Comparison of ENCODE assay signal across 24 cellular contexts in the genomic region with DNA sequence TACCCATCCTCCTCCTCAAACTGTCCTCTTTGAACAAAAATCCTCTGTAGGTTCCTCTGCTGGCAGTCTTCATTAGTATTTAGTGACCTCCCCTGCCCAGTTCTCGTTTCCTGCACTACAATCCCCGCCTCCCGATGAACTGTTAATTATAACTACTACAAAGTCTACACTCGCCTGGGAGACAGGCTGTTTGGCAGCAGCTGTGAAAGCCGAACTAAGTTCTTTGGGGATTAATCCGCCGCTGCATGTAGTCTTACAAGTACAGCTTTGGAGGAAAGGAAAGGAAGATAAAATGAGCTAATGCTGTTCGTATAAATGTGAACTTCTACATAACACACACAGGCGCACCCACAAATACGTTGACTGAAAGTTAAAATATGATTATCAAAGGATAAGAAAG.
DNase-seq lines count a peak whose midpoint lies in the region; FAIRE-seq and TF ChIP-seq lines count a peak whose summit lies in the region.
"Had no signal": no experiment of that assay in that cellular context is flagged by ENCODE, and none has a peak within 500 bp of the region (broad histone marks: within the 10 kb centered on the region; RNA-seq: fewer than 3 reads in every experiment).

No MANE protein-coding gene starts in this region.

- H3F3A ChIP-seq in smooth muscle cell (ENCODE audit: low read depth): peaks cover 9% of the 10 kb centered on the region

- no peak for FAIRE-seq in kidney (lab: Jason Lieb, UNC)
- FAIRE-seq: G401.6, GM19239, RCC 7860 had no signal

- no peaks in the 10 kb centered on the region for H3K36me3 ChIP-seq in WERI-Rb-1
- H3K36me3 ChIP-seq in hepatocyte (replicated peaks; ENCODE audit: insufficient read depth, low read depth): no peaks in the 10 kb centered on the region
- H3K36me3 ChIP-seq in smooth muscle cell (ENCODE audit: low read depth): no peaks in the 10 kb centered on the region
- H3K36me3 ChIP-seq in kidney (ENCODE audit: control insufficient read depth in 1 of 2, insufficient read depth in 2 of 2, low read length in 2 of 2): no peaks in the 10 kb centered on the region
- H3K36me3 ChIP-seq: BLaER1, SJSA1 had no signal

- no peaks in the 10 kb centered on the region for H3K79me2 ChIP-seq in hepatocyte
- no peaks in the 10 kb centered on the region for H3K79me2 ChIP-seq in smooth muscle cell (ENCODE audit: low read depth)

- no peaks in the 10 kb centered on the region for H3K27me3 ChIP-seq in WERI-Rb-1 (ENCODE audit: insufficient read depth, low read depth, severe bottlenecking)
- no peaks in the 10 kb centered on the region for H3K27me3 ChIP-seq in hepatocyte
- H3K27me3 ChIP-seq in smooth muscle cell (ENCODE audit: low read depth): no peaks in the 10 kb centered on the region
- H3K27me3 ChIP-seq: BLaER1, SJSA1 had no signal

- H3K4me2 ChIP-seq in hepatocyte: peak overlapping the region; percentile 33
- peak overlapping the region; percentile 1 for H3K4me2 ChIP-seq in smooth muscle cell
- H3K4me2 ChIP-seq: BLaER1 had no signal

- DNase-seq in NCI-H2227 (lab: John Stamatoyannopoulos, UW; ENCODE audit: unreplicated experiment) (peak; percentile 9), NCI-H2227 treated with DMSO at 0.1 percent for 48 hours (lab: John Stamatoyannopoulos, UW) (no peak), WERI-Rb-1 (peak; percentile 70), hepatocyte (ENCODE audit: low spot score) (no peak), smooth muscle cell (lab: John Stamatoyannopoulos, UW; ENCODE audit: unreplicated experiment) (no peak), kidney (no peak), UCSD-AML1 (lab: John Stamatoyannopoulos, UW; ENCODE audit: unreplicated experiment) (no peak)
- no peak for DNase-seq in activated CD4-positive, alpha-beta T cell treated with anti-CD3 and anti-CD28 coated beads, Interleukin-2, amount 50 U/mL, for 1 hour
- DNase-seq: ACHN; CD4-positive, alpha-beta T cell; DMS153; Karpas-422; MV-4-11; NCI-H1105 treated with DMSO at 0.1 percent for 48 hours; NCI-H1694; NCI-H2081; NCI-H2171; NCI-H446 treated with DMSO at 0.1 percent for 48 hours had no signal

- no peaks in the 10 kb centered on the region for H4K20me1 ChIP-seq in hepatocyte (ENCODE audit: insufficient read depth, poor library complexity, severe bottlenecking)
- H4K20me1 ChIP-seq in smooth muscle cell (ENCODE audit: low read depth): no peaks in the 10 kb centered on the region
- H4K20me1 ChIP-seq: BLaER1 had no signal

- no peak overlapping the region for H2AFZ ChIP-seq in hepatocyte
- H2AFZ ChIP-seq in smooth muscle cell (ENCODE audit: low read depth): no peak overlapping the region

- H3K4me1 ChIP-seq in hepatocyte (ENCODE audit: insufficient read depth) (no peaks in the 10 kb centered on the region), smooth muscle cell (ENCODE audit: low read depth) (peaks cover 8% of the 10 kb centered on the region), kidney (ENCODE audit: control insufficient read depth in 1 of 2, insufficient read depth in 1 of 2, low read depth in 1 of 2, low read length in 2 of 2) (no peaks in the 10 kb centered on the region)
- H3K4me1 ChIP-seq: SJSA1 had no signal

- H3K27ac ChIP-seq in WERI-Rb-1 (no peak overlapping the region), hepatocyte (no peak overlapping the region), smooth muscle cell (ENCODE audit: low read depth) (no peak overlapping the region), kidney (ENCODE audit: low read depth in 2 of 2, low read length in 2 of 2) (no peak overlapping the region)
- H3K27ac ChIP-seq: 22Rv1, BLaER1, SJSA1 had no signal

- no peaks in the 10 kb centered on the region for H3K9me2 ChIP-seq in hepatocyte (replicated peaks; ENCODE audit: insufficient read depth)

- H3K9me3 ChIP-seq in WERI-Rb-1 (ENCODE audit: severe bottlenecking) (no peaks in the 10 kb centered on the region), hepatocyte (ENCODE audit: low read depth) (no peaks in the 10 kb centered on the region), smooth muscle cell (replicated peaks; ENCODE audit: low read depth) (no peaks in the 10 kb centered on the region), kidney (ENCODE audit: control insufficient read depth in 1 of 2, low read length in 2 of 2) (no peaks in the 10 kb centered on the region)
- H3K9me3 ChIP-seq: BLaER1, SJSA1 had no signal

- intact Hi-C loops in kidney (cut with DNase I): no loop called here

- H3K9ac ChIP-seq in smooth muscle cell (ENCODE audit: low read depth) (no peak overlapping the region), kidney (ENCODE audit: low read length in 2 of 2) (no peak overlapping the region)
- H3K9ac ChIP-seq: BLaER1 had no signal

- TF ChIP-seq CTCF in WERI-Rb-1 (IDR thresholded peaks at IDR 0.05; ENCODE audit: low read depth, low read length): no peak
- TF ChIP-seq CTCF in hepatocyte (IDR thresholded peaks at IDR 0.05; ENCODE audit: poor library complexity): no peak
- TF ChIP-seq CTCF in smooth muscle cell (IDR thresholded peaks at IDR 0.05; ENCODE audit: borderline replicate concordance, insufficient read depth, poor library complexity, severe bottlenecking): no peak
- no peak for TF ChIP-seq CTCF in kidney (IDR thresholded peaks at IDR 0.05; ENCODE audit: borderline replicate concordance, extremely low read depth, insufficient read depth)

- 64% methylated on average over 10 of the region's 10 CpGs for WGBS in hepatocyte (ENCODE audit: low lambda C conversion rate, missing lambda C conversion rate)
- WGBS in smooth muscle cell (ENCODE audit: low lambda C conversion rate): 43% methylated on average over 10 of the region's 10 CpGs

- H3K4me3 ChIP-seq in WERI-Rb-1 (ENCODE audit: low read depth, low read length): no peak overlapping the region
- no peak overlapping the region for H3K4me3 ChIP-seq in hepatocyte
- H3K4me3 ChIP-seq in smooth muscle cell: no peak overlapping the region
- H3K4me3 ChIP-seq in kidney (ENCODE audit: low read length in 2 of 2): no peak overlapping the region
- H3K4me3 ChIP-seq: BLaER1, SJSA1 had no signal

Comparison
In these comparisons a context has a peak if more than half of its experiments do, and no peak if none do; other contexts are left out.
1. DNase-seq: peak in NCI-H2227 (single experiment) and WERI-Rb-1 (single experiment); none in NCI-H2227 treated with DMSO at 0.1 percent for 48 hours (single experiment), hepatocyte (single experiment), smooth muscle cell (single experiment), kidney (single experiment), UCSD-AML1 (single experiment) and activated CD4-positive, alpha-beta T cell treated with anti-CD3 and anti-CD28 coated beads, Interleukin-2, amount 50 U/mL, for 1 hour (single experiment).